In the genomic region with DNA sequence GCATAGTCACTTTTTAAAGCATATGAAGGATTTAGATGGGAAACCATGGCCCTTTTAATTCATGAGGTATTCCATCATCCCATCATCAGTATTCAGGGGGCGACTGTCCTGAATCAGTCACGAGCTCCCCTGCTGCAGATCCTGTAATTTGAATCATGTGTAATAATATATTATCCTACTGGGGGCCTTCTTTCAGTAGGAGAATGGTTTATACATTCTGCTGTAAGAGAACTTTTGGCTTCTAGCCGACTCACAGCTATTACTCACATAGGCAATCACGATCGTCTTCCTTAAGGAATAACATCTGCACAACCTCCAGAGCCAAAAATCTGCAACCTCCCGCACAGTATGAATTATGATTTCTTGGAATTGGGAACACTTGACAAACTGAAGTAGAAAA, we compare ENCODE assay signal across 12 cellular contexts.
DNase-seq lines count a peak whose midpoint lies in the region; ATAC-seq and TF ChIP-seq lines count a peak whose summit lies in the region.
"Had no signal": no experiment of that assay in that cellular context is flagged by ENCODE, and none has a peak within 500 bp of the region (broad histone marks: within the 10 kb centered on the region; RNA-seq: fewer than 3 reads in every experiment).

No MANE protein-coding gene starts in this region.

- H3K4me1 Mint-ChIP-seq in brain (peaks cover 83% of the 10 kb centered on the region), immature natural killer cell (no peaks in the 10 kb centered on the region)
- H3K4me1 Mint-ChIP-seq in natural killer cell treated with Interleukin-12 subunit alpha and Interleukin-12 subunit beta and Interleukin-15 and Interleukin-18, amount 100 ng/mL, for 72 hours (ENCODE audit: low read depth in 2 of 2): no peaks in the 10 kb centered on the region

- H3K4me3 ChIP-seq in gastrocnemius medialis: no peak overlapping the region
- H3K4me3 ChIP-seq: heart left ventricle, skin epidermis had no signal

- H3K9me3 ChIP-seq in gastrocnemius medialis: no peaks in the 10 kb centered on the region
- H3K9me3 ChIP-seq: heart left ventricle had no signal

- H3K27ac ChIP-seq in gastrocnemius medialis: no peak overlapping the region
- H3K27ac ChIP-seq: heart left ventricle had no signal

- H3K27me3 ChIP-seq in gastrocnemius medialis: no peaks in the 10 kb centered on the region
- H3K27me3 ChIP-seq: heart left ventricle had no signal

- intact Hi-C loops in gastrocnemius medialis (cut with DNase I; ENCODE audit: low total_unique reads): no loop called here

- in situ Hi-C loops in gastrocnemius medialis (cut with MboI; ENCODE audit: low sequenced_read_pairs in 4 of 4): no loop called here

- H3K4me3 Mint-ChIP-seq in brain (peak overlapping the region; percentile 72 to 96 (median 87)), immature natural killer cell (no peak overlapping the region)
- no peak overlapping the region for H3K4me3 Mint-ChIP-seq in natural killer cell treated with Interleukin-12 subunit alpha and Interleukin-12 subunit beta and Interleukin-15 and Interleukin-18, amount 100 ng/mL, for 72 hours

- H3K9me3 Mint-ChIP-seq in brain (peaks cover 0 to 4% (median 0%) of the 10 kb centered on the region in 5 experiments), immature natural killer cell (peaks cover 0 to 4% (median 0%) of the 10 kb centered on the region in 6 donors)
- H3K9me3 Mint-ChIP-seq in natural killer cell treated with Interleukin-12 subunit alpha and Interleukin-12 subunit beta and Interleukin-15 and Interleukin-18, amount 100 ng/mL, for 72 hours: no peaks in the 10 kb centered on the region

- H3K27ac Mint-ChIP-seq in brain (peak overlapping the region; percentile 93 to 98 (median 98)), immature natural killer cell (no peak overlapping the region)
- no peak overlapping the region for H3K27ac Mint-ChIP-seq in natural killer cell treated with Interleukin-12 subunit alpha and Interleukin-12 subunit beta and Interleukin-15 and Interleukin-18, amount 100 ng/mL, for 72 hours

- no peaks in the 10 kb centered on the region for H3K36me3 ChIP-seq in gastrocnemius medialis
- H3K36me3 ChIP-seq: heart left ventricle had no signal

- no peak for TF ChIP-seq POLR2A in gastrocnemius medialis (IDR thresholded peaks at IDR 0.05)

- peaks cover 5 to 8% of the 10 kb centered on the region in 2 donors for H3K4me1 ChIP-seq in gastrocnemius medialis
- H3K4me1 ChIP-seq: heart left ventricle had no signal

- H3K27me3 Mint-ChIP-seq in brain (peaks cover 3% of the 10 kb centered on the region), immature natural killer cell (ENCODE audit: low read depth in 3 of 3) (no peaks in the 10 kb centered on the region)
- H3K27me3 Mint-ChIP-seq in natural killer cell treated with Interleukin-12 subunit alpha and Interleukin-12 subunit beta and Interleukin-15 and Interleukin-18, amount 100 ng/mL, for 72 hours: no peaks in the 10 kb centered on the region

- ATAC-seq in HG02759 (IDR thresholded peaks at IDR 0.05; ENCODE audit: unreplicated experiment) (no peak), gastrocnemius medialis (no peak)
- no peak for ATAC-seq in natural killer cell treated with Interleukin-12 subunit alpha and Interleukin-12 subunit beta and Interleukin-15 and Interleukin-18, amount 100 ng/mL, for 72 hours
- ATAC-seq: heart left ventricle had no signal

- no peak for TF ChIP-seq CTCF in brain (conservative IDR thresholded peaks at IDR 0.05)
- TF ChIP-seq CTCF in gastrocnemius medialis (IDR thresholded peaks at IDR 0.05 in 4 of 5, conservative IDR thresholded peaks at IDR 0.05 in 1 of 5): no peak

- peak; percentile 89 for DNase-seq in HCEC 1CT
- peak; percentile 85 for DNase-seq in inferior parietal cortex (ENCODE audit: extremely low spot score)
- peak; percentile 93 for DNase-seq in superior temporal gyrus (ENCODE audit: extremely low spot score)
- no peak for DNase-seq in immature natural killer cell
- no peak for DNase-seq in gastrocnemius medialis
- DNase-seq in natural killer cell treated with Interleukin-12 subunit alpha and Interleukin-12 subunit beta and Interleukin-15 and Interleukin-18, amount 100 ng/mL, for 72 hours (ENCODE audit: low spot score): no peak
- DNase-seq: activated CD4-positive, alpha-beta T cell treated with anti-CD3 and anti-CD28 coated beads for 1 hour; heart left ventricle; NCI-H1092 had no signal

- peaks cover 8% of the 10 kb centered on the region for H3K36me3 Mint-ChIP-seq in brain
- H3K36me3 Mint-ChIP-seq in immature natural killer cell: no peaks in the 10 kb centered on the region
- H3K36me3 Mint-ChIP-seq in natural killer cell treated with Interleukin-12 subunit alpha and Interleukin-12 subunit beta and Interleukin-15 and Interleukin-18, amount 100 ng/mL, for 72 hours: no peaks in the 10 kb centered on the region

Comparison
In these comparisons a context has a peak if more than half of its experiments do, and no peak if none do; other contexts are left out.
1. DNase-seq: peak in HCEC 1CT (single experiment), inferior parietal cortex (single experiment) and superior temporal gyrus (single experiment); none in immature natural killer cell (0 of 3), gastrocnemius medialis (0 of 2) and natural killer cell treated with Interleukin-12 subunit alpha and Interleukin-12 subunit beta and Interleukin-15 and Interleukin-18, amount 100 ng/mL, for 72 hours (single experiment).
2. H3K27ac Mint-ChIP-seq: peak in brain (5 of 5); none in immature natural killer cell (0 of 6) and natural killer cell treated with Interleukin-12 subunit alpha and Interleukin-12 subunit beta and Interleukin-15 and Interleukin-18, amount 100 ng/mL, for 72 hours (0 of 2).
3. H3K4me3 Mint-ChIP-seq: peak in brain (5 of 5); none in immature natural killer cell (0 of 5) and natural killer cell treated with Interleukin-12 subunit alpha and Interleukin-12 subunit beta and Interleukin-15 and Interleukin-18, amount 100 ng/mL, for 72 hours (single experiment).